2 cellular contexts compared by ENCODE assay signal in the genomic region with DNA sequence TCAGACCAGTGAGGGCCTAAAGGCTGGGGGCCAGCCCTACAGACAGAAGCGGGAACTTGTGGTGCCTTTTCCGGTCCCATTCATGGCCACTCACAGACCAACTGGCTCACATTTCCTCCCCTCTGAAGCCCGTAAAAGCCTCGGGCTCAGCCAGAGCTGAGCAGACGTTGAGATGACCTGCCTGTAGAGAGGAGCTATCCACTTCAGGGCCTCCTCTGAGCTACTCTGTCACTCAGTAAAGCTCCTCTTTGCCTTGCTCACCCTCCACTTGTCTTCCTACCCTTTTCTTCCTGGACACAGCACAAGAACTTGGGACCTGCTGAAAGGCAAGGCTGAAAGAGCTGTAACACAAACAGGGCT.
TF ChIP-seq lines count a peak whose summit lies in the region.

No MANE protein-coding gene starts in this region.

TF ChIP-seq in GM23338, 12 proteins besides CTCF, POLR2A, EP300 and RAD21 (continues in another document):
- TF ChIP-seq CREB1 (CRISPR knock-in tag; IDR thresholded peaks at IDR 0.05; ENCODE audit: low read depth) (no peak), JUNB (IDR thresholded peaks at IDR 0.05; ENCODE audit: unreplicated experiment) (no peak), POLR2AphosphoS5 (IDR thresholded peaks at IDR 0.05; ENCODE audit: low read depth) (no peak), STAT1 (IDR thresholded peaks at IDR 0.05; ENCODE audit: unreplicated experiment) (no peak), NANOG (IDR thresholded peaks at IDR 0.05; ENCODE audit: borderline replicate concordance) (no peak), EZH2 (IDR thresholded peaks at IDR 0.05; ENCODE audit: low read depth, unreplicated experiment) (no peak), ZNF331 (CRISPR knock-in tag; IDR thresholded peaks at IDR 0.05; ENCODE audit: low read depth) (no peak)
- TF ChIP-seq, protein P1, sequence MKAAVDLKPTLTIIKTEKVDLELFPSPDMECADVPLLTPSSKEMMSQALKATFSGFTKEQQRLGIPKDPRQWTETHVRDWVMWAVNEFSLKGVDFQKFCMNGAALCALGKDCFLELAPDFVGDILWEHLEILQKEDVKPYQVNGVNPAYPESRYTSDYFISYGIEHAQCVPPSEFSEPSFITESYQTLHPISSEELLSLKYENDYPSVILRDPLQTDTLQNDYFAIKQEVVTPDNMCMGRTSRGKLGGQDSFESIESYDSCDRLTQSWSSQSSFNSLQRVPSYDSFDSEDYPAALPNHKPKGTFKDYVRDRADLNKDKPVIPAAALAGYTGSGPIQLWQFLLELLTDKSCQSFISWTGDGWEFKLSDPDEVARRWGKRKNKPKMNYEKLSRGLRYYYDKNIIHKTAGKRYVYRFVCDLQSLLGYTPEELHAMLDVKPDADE (IDR thresholded peaks at IDR 0.05), result no peak
- TF ChIP-seq, protein P2, sequence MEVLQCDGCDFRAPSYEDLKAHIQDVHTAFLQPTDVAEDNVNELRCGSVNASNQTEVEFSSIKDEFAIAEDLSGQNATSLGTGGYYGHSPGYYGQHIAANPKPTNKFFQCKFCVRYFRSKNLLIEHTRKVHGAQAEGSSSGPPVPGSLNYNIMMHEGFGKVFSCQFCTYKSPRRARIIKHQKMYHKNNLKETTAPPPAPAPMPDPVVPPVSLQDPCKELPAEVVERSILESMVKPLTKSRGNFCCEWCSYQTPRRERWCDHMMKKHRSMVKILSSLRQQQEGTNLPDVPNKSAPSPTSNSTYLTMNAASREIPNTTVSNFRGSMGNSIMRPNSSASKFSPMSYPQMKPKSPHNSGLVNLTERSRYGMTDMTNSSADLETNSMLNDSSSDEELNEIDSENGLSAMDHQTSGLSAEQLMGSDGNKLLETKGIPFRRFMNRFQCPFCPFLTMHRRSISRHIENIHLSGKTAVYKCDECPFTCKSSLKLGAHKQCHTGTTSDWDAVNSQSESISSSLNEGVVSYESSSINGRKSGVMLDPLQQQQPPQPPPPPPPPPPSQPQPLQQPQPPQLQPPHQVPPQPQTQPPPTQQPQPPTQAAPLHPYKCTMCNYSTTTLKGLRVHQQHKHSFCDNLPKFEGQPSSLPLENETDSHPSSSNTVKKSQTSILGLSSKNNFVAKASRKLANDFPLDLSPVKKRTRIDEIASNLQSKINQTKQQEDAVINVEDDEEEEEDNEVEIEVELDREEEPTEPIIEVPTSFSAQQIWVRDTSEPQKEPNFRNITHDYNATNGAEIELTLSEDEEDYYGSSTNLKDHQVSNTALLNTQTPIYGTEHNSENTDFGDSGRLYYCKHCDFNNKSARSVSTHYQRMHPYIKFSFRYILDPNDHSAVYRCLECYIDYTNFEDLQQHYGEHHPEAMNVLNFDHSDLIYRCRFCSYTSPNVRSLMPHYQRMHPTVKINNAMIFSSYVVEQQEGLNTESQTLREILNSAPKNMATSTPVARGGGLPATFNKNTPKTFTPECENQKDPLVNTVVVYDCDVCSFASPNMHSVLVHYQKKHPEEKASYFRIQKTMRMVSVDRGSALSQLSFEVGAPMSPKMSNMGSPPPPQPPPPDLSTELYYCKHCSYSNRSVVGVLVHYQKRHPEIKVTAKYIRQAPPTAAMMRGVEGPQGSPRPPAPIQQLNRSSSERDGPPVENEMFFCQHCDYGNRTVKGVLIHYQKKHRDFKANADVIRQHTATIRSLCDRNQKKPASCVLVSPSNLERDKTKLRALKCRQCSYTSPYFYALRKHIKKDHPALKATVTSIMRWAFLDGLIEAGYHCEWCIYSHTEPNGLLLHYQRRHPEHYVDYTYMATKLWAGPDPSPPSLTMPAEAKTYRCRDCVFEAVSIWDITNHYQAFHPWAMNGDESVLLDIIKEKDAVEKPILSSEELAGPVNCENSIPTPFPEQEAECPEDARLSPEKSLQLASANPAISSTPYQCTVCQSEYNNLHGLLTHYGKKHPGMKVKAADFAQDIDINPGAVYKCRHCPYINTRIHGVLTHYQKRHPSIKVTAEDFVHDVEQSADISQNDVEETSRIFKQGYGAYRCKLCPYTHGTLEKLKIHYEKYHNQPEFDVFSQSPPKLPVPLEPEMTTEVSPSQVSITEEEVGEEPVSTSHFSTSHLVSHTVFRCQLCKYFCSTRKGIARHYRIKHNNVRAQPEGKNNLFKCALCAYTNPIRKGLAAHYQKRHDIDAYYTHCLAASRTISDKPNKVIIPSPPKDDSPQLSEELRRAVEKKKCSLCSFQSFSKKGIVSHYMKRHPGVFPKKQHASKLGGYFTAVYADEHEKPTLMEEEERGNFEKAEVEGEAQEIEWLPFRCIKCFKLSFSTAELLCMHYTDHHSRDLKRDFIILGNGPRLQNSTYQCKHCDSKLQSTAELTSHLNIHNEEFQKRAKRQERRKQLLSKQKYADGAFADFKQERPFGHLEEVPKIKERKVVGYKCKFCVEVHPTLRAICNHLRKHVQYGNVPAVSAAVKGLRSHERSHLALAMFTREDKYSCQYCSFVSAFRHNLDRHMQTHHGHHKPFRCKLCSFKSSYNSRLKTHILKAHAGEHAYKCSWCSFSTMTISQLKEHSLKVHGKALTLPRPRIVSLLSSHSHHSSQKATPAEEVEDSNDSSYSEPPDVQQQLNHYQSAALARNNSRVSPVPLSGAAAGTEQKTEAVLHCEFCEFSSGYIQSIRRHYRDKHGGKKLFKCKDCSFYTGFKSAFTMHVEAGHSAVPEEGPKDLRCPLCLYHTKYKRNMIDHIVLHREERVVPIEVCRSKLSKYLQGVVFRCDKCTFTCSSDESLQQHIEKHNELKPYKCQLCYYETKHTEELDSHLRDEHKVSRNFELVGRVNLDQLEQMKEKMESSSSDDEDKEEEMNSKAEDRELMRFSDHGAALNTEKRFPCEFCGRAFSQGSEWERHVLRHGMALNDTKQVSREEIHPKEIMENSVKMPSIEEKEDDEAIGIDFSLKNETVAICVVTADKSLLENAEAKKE (CRISPR knock-in tag; IDR thresholded peaks at IDR 0.05), result no peak
- TF ChIP-seq, protein P3, sequence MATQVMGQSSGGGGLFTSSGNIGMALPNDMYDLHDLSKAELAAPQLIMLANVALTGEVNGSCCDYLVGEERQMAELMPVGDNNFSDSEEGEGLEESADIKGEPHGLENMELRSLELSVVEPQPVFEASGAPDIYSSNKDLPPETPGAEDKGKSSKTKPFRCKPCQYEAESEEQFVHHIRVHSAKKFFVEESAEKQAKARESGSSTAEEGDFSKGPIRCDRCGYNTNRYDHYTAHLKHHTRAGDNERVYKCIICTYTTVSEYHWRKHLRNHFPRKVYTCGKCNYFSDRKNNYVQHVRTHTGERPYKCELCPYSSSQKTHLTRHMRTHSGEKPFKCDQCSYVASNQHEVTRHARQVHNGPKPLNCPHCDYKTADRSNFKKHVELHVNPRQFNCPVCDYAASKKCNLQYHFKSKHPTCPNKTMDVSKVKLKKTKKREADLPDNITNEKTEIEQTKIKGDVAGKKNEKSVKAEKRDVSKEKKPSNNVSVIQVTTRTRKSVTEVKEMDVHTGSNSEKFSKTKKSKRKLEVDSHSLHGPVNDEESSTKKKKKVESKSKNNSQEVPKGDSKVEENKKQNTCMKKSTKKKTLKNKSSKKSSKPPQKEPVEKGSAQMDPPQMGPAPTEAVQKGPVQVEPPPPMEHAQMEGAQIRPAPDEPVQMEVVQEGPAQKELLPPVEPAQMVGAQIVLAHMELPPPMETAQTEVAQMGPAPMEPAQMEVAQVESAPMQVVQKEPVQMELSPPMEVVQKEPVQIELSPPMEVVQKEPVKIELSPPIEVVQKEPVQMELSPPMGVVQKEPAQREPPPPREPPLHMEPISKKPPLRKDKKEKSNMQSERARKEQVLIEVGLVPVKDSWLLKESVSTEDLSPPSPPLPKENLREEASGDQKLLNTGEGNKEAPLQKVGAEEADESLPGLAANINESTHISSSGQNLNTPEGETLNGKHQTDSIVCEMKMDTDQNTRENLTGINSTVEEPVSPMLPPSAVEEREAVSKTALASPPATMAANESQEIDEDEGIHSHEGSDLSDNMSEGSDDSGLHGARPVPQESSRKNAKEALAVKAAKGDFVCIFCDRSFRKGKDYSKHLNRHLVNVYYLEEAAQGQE (IDR thresholded peaks at IDR 0.05; ENCODE audit: unreplicated experiment), result no peak

TF ChIP-seq in K562, 482 proteins besides CTCF, POLR2A, EP300 and RAD21 (continues in another document):
- TF ChIP-seq RBM15 (IDR thresholded peaks at IDR 0.05; ENCODE audit: insufficient read depth, low read length) (no peak), HNRNPK (IDR thresholded peaks at IDR 0.05; ENCODE audit: low read depth, low read length, poor library complexity, severe bottlenecking) (no peak), BCL6 (CRISPR knock-in tag; IDR thresholded peaks at IDR 0.05) (no peak), RUNX1 (IDR thresholded peaks at IDR 0.05; ENCODE audit: low read depth) (no peak)
- TF ChIP-seq, protein P4, sequence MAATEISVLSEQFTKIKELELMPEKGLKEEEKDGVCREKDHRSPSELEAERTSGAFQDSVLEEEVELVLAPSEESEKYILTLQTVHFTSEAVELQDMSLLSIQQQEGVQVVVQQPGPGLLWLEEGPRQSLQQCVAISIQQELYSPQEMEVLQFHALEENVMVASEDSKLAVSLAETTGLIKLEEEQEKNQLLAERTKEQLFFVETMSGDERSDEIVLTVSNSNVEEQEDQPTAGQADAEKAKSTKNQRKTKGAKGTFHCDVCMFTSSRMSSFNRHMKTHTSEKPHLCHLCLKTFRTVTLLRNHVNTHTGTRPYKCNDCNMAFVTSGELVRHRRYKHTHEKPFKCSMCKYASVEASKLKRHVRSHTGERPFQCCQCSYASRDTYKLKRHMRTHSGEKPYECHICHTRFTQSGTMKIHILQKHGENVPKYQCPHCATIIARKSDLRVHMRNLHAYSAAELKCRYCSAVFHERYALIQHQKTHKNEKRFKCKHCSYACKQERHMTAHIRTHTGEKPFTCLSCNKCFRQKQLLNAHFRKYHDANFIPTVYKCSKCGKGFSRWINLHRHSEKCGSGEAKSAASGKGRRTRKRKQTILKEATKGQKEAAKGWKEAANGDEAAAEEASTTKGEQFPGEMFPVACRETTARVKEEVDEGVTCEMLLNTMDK (IDR thresholded peaks at IDR 0.05; ENCODE audit: borderline replicate concordance, insufficient read depth, low read depth, low read length, poor library complexity, severe bottlenecking), result no peak
- TF ChIP-seq, protein P5, sequence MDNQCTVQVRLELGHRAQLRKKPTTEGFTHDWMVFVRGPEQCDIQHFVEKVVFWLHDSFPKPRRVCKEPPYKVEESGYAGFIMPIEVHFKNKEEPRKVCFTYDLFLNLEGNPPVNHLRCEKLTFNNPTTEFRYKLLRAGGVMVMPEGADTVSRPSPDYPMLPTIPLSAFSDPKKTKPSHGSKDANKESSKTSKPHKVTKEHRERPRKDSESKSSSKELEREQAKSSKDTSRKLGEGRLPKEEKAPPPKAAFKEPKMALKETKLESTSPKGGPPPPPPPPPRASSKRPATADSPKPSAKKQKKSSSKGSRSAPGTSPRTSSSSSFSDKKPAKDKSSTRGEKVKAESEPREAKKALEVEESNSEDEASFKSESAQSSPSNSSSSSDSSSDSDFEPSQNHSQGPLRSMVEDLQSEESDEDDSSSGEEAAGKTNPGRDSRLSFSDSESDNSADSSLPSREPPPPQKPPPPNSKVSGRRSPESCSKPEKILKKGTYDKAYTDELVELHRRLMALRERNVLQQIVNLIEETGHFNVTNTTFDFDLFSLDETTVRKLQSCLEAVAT (IDR thresholded peaks at IDR 0.05), result no peak
- TF ChIP-seq, protein P6, sequence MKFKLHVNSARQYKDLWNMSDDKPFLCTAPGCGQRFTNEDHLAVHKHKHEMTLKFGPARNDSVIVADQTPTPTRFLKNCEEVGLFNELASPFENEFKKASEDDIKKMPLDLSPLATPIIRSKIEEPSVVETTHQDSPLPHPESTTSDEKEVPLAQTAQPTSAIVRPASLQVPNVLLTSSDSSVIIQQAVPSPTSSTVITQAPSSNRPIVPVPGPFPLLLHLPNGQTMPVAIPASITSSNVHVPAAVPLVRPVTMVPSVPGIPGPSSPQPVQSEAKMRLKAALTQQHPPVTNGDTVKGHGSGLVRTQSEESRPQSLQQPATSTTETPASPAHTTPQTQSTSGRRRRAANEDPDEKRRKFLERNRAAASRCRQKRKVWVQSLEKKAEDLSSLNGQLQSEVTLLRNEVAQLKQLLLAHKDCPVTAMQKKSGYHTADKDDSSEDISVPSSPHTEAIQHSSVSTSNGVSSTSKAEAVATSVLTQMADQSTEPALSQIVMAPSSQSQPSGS (CRISPR knock-in tag; IDR thresholded peaks at IDR 0.05), result no peak
- TF ChIP-seq, protein P7, sequence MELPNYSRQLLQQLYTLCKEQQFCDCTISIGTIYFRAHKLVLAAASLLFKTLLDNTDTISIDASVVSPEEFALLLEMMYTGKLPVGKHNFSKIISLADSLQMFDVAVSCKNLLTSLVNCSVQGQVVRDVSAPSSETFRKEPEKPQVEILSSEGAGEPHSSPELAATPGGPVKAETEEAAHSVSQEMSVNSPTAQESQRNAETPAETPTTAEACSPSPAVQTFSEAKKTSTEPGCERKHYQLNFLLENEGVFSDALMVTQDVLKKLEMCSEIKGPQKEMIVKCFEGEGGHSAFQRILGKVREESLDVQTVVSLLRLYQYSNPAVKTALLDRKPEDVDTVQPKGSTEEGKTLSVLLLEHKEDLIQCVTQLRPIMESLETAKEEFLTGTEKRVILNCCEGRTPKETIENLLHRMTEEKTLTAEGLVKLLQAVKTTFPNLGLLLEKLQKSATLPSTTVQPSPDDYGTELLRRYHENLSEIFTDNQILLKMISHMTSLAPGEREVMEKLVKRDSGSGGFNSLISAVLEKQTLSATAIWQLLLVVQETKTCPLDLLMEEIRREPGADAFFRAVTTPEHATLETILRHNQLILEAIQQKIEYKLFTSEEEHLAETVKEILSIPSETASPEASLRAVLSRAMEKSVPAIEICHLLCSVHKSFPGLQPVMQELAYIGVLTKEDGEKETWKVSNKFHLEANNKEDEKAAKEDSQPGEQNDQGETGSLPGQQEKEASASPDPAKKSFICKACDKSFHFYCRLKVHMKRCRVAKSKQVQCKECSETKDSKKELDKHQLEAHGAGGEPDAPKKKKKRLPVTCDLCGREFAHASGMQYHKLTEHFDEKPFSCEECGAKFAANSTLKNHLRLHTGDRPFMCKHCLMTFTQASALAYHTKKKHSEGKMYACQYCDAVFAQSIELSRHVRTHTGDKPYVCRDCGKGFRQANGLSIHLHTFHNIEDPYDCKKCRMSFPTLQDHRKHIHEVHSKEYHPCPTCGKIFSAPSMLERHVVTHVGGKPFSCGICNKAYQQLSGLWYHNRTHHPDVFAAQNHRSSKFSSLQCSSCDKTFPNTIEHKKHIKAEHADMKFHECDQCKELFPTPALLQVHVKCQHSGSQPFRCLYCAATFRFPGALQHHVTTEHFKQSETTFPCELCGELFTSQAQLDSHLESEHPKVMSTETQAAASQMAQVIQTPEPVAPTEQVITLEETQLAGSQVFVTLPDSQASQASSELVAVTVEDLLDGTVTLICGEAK (IDR thresholded peaks at IDR 0.05), result no peak
- TF ChIP-seq, protein P7 (CRISPR knock-in tag; IDR thresholded peaks at IDR 0.05), result no peak
